ENCODE assay signal across 8 cellular contexts in genomic region chr16:57535680-57536305, GRCh38. TPM values are rescaled to one million over a fixed set of nuclear protein-coding genes. Genes with fewer than 3 reads are reported as not detected.
DNase-seq lines count a peak whose midpoint lies in the region; ATAC-seq lines count a peak whose summit lies in the region.

No MANE protein-coding gene starts in this region.

- peak; percentile 54 for ATAC-seq in HG03442 (IDR thresholded peaks at IDR 0.05; ENCODE audit: unreplicated experiment)

- H3K4me3 ChIP-seq in BLaER1 (peak overlapping the region; percentile 74), endocrine pancreas (ENCODE audit: control insufficient read depth, insufficient read depth, low read length) (peak overlapping the region; percentile 17), mesodermal cell (ENCODE audit: extremely low read depth, insufficient read depth, low read length, poor library complexity, severe bottlenecking) (peak overlapping the region; percentile 59)

- H3K9ac ChIP-seq in BLaER1 (peak overlapping the region; percentile 88), endocrine pancreas (ENCODE audit: control insufficient read depth, insufficient read depth, low read length) (peak overlapping the region; percentile 54)

- H3K27me3 ChIP-seq in BLaER1, result no peaks in the 10 kb centered on the region
- H3K27me3 ChIP-seq in endocrine pancreas (ENCODE audit: control insufficient read depth, insufficient read depth, low read length), result no peaks in the 10 kb centered on the region

- H3K36me3 ChIP-seq in BLaER1, result no peaks in the 10 kb centered on the region
- no peaks in the 10 kb centered on the region for H3K36me3 ChIP-seq in endocrine pancreas (ENCODE audit: control insufficient read depth, insufficient read depth, low read length)
- H3K36me3 ChIP-seq in mesodermal cell (ENCODE audit: control insufficient read depth, insufficient read depth, low read length), result no peaks in the 10 kb centered on the region

- DNase-seq in GM19240 (ENCODE audit: insufficient read length, low spot score), result peak; percentile 94
- peak; percentile 84 for DNase-seq in NK-92 treated with Interleukin-12 subunit alpha and Interleukin-12 subunit beta, amount 100 ng/mL, for 24 hours (lab: John Stamatoyannopoulos, UW)
- DNase-seq in activated CD8-positive, alpha-beta memory T cell treated with anti-CD3 and anti-CD28 coated beads for 48 hours (ENCODE audit: low read depth in 2 of 3, low spot score in 2 of 3), result peak; percentile 79 to 94 (median 80)
- peak; percentile 93 for DNase-seq in stimulated activated CD8-positive, alpha-beta memory T cell treated with anti-CD3 and anti-CD28 coated beads, Interleukin-12 subunit alpha, Interleukin-12 subunit beta, amount 100 ng/mL, for 4 hours (ENCODE audit: low read depth)

- H4K20me1 ChIP-seq in BLaER1, result no peaks in the 10 kb centered on the region

- H3K9me3 ChIP-seq in BLaER1, result no peaks in the 10 kb centered on the region
- no peaks in the 10 kb centered on the region for H3K9me3 ChIP-seq in endocrine pancreas (ENCODE audit: control insufficient read depth, low read length)
- H3K9me3 ChIP-seq in mesodermal cell (ENCODE audit: control insufficient read depth, low read length), result no peaks in the 10 kb centered on the region

- 1 to 4% methylated on average over 17 to 18 of the region's 50 CpGs for WGBS in mesodermal cell (ENCODE audit: insufficient coverage in 2 of 2), 2 experiments

- H3K27ac ChIP-seq in BLaER1, result peak overlapping the region; percentile 95
- H3K27ac ChIP-seq in mesodermal cell (ENCODE audit: low read depth, low read length, severe bottlenecking), result peak overlapping the region; percentile 89

- H3K4me1 ChIP-seq in BLaER1 (peaks cover 92% of the 10 kb centered on the region), endocrine pancreas (ENCODE audit: control insufficient read depth, insufficient read depth, low read length) (no peaks in the 10 kb centered on the region), mesodermal cell (ENCODE audit: control insufficient read depth, insufficient read depth, low read length, poor library complexity, severe bottlenecking) (peaks cover 39% of the 10 kb centered on the region)

- peak overlapping the region; percentile 98 for H3K4me2 ChIP-seq in BLaER1

RNA-seq across cellular contexts. Expression of gene CCDC102A, which starts 0.6 kb away (rescaled TPM):
- 10.6 TPM for polyA plus RNA-seq in mesodermal cell (2013, experiment 1 of 2)
- 12.0 TPM for polyA plus RNA-seq in mesodermal cell (2013, experiment 2 of 2)

RNA-seq across cellular contexts. Expression of gene ADGRG5, which starts 6.7 kb away (rescaled TPM):
- polyA plus RNA-seq in mesodermal cell (2013, experiment 1 of 2), result 1.3 TPM
- 0.86 TPM for polyA plus RNA-seq in mesodermal cell (2013, experiment 2 of 2)

RNA-seq across cellular contexts. Expression of gene DOK4, which starts 49.5 kb away (rescaled TPM):
- polyA plus RNA-seq in mesodermal cell (2013, experiment 1 of 2), result 710 TPM
- polyA plus RNA-seq in mesodermal cell (2013, experiment 2 of 2), result 670 TPM

Comparison
In these comparisons a context has a peak if more than half of its experiments do, and no peak if none do; other contexts are left out.
1. Peak in every context shown above with its lines: DNase-seq, ATAC-seq, H3K4me3 ChIP-seq and H3K27ac ChIP-seq.
2. H3K4me3 ChIP-seq: peak in every context shown above with its lines; median percentile 74 in BLaER1; 59 in mesodermal cell; 17 in endocrine pancreas.